Comparison of ENCODE assay signal across 22 cellular contexts in the genomic region with DNA sequence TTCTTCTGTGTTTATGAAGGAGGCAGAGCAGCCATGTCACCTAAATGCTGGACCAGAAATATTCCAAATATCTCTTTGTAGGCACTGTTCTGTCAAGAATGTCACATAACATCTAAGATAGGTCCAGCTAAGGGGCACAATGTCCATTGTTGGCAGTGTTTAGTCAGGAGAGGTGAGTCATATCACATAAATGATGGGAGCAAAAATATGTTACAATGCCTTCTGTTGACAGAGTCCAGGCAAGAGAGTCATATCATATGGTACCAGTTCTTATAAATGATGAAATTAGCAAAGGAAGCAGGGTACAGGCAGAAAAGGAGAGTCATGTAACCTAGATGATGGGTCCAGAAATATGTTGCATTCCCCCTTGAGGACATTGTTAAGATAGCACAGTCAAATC.
"Had no signal": no experiment of that assay in that cellular context is flagged by ENCODE, and none has a peak within 500 bp of the region (broad histone marks: within the 10 kb centered on the region; RNA-seq: fewer than 3 reads in every experiment).

No MANE protein-coding gene starts in this region.

- H3K4me3 ChIP-seq: colonic mucosa, testis, uterus had no signal

- H3K36me3 ChIP-seq: brain microvascular endothelial cell, colonic mucosa, uterus, WERI-Rb-1 had no signal

- DNase-seq: activated CD4-positive, CD25-positive, alpha-beta regulatory T cell treated with anti-CD3 and anti-CD28 coated beads, Interleukin-2, amount 50 U/mL, for 72 hours; activated CD8-positive, alpha-beta memory T cell treated with anti-CD3 and anti-CD28 coated beads for 24 hours; activated CD8-positive, alpha-beta memory T cell treated with anti-CD3 and anti-CD28 coated beads, Interleukin-2, amount 50 U/mL, for 4 hours; activated T-cell treated with anti-CD3 and anti-CD28 coated beads, Interleukin-2, amount 50 U/mL, for 24 hours; aorta; brain microvascular endothelial cell; colonic mucosa; endodermal cell; erythroblast; foreskin keratinocyte; left colon; mesenchymal stem cell; nucleus accumbens; posterior cingulate gyrus; stimulated activated CD4-positive, alpha-beta T cell treated with anti-CD3 and anti-CD28 coated beads, Interleukin-2, amount 100 ng/mL, for 48 hours; stimulated activated CD8-positive, alpha-beta memory T cell treated with anti-CD3 and anti-CD28 coated beads, Interleukin-4, amount 100 ng/mL, for 48 hours; stimulated activated naive CD4-positive, alpha-beta T cell; testis; trophoblast cell; uterus; WERI-Rb-1 had no signal

- H3K27me3 ChIP-seq: brain microvascular endothelial cell, colonic mucosa, foreskin keratinocyte, testis, uterus had no signal

- H3K9me3 ChIP-seq: colonic mucosa, testis, uterus had no signal

- H3K4me1 ChIP-seq: colonic mucosa, testis, uterus had no signal

- ATAC-seq: foreskin keratinocyte, left colon, sciatic nerve had no signal

- H3K27ac ChIP-seq: brain microvascular endothelial cell, colonic mucosa, foreskin keratinocyte, testis, uterus, WERI-Rb-1 had no signal
